In the genomic region with DNA sequence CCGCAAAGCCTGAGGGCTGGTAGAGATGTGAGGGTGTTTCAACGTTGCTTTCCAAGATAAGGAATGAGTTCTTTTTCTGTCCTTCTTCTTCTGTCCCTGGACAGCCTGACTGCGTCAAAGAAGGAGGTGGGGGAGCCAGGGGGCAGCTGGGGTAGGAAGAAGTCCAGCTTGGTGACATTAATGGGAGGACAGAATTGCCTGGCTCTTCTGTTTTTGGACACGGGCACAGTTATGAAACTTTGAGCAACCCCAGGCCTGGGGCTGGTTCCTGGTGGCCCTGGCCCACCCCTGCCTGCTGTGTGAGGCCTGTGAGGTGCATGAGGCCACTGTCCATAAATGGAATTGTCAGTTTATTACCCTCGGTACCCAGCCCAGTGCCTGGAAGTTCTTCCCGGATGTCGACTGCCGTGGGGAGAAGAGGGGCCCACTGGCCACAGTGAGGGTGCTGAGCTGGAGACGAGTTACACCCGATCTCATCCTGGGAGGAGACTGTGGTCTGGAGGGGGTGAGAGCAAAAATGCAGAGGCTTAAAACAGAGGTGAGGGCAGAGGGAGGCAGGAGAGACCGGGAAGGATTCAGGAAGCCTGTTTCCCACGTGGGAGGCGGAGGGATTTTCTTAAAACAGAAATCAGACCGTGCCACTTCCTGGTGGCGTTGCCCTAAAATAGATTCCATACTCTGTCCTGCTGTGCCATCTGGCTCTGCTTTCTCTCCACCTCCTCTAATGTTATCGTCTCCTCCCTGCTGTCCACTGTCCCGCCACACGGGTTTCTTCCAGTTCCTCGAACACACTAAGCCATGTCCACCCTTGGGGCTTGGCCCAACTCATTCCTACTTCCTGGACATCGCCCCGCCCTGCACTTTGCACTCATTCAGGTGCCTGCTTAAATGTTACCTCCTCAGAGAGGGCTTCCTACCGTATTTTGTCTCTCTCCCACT, we compare ENCODE assay signal across 13 cellular contexts. TPM values are rescaled to one million over a fixed set of nuclear protein-coding genes. Genes with fewer than 3 reads are reported as not detected.
A peak's percentile ranks its signal among the peaks of the same experiment; 100 is the strongest.
DNase-seq lines count a peak whose midpoint lies in the region; ATAC-seq, FAIRE-seq and TF ChIP-seq lines count a peak whose summit lies in the region.
"Had no signal": no experiment of that assay in that cellular context is flagged by ENCODE, and none has a peak within 500 bp of the region (broad histone marks: within the 10 kb centered on the region; RNA-seq: fewer than 3 reads in every experiment).

No MANE protein-coding gene starts in this region.

- no peak for TF ChIP-seq POLR2A in A549 (IDR thresholded peaks at IDR 0.05; ENCODE audit: low read length)

- H3K79me2 ChIP-seq in osteoblast (ENCODE audit: insufficient read depth, low read length), result no peaks in the 10 kb centered on the region

- no peaks in the 10 kb centered on the region for H3K9me3 ChIP-seq in A549
- no peaks in the 10 kb centered on the region for H3K9me3 ChIP-seq in osteoblast (ENCODE audit: low read depth, low read length)
- H3K9me3 ChIP-seq: BE2C had no signal

- peak; percentile 25 to 31; a peak in 3 of 6 replicates for ATAC-seq in A549
- no peak for ATAC-seq in HG03196 (IDR thresholded peaks at IDR 0.05; ENCODE audit: unreplicated experiment)
- ATAC-seq: T-cell had no signal

- H3K36me3 ChIP-seq in osteoblast (ENCODE audit: insufficient read depth, low read length), result no peaks in the 10 kb centered on the region
- H3K36me3 ChIP-seq: BE2C had no signal

- FAIRE-seq in A549 (lab: Jason Lieb, UNC), result no peak
- FAIRE-seq: GM12892 had no signal

- H3K27ac ChIP-seq in A549 (peak overlapping the region in 1 of 2 experiments; percentile 36; a peak in 1 of 6 replicates), osteoblast (ENCODE audit: low read depth, low read length) (no peak overlapping the region)

- no peaks in the 10 kb centered on the region for H4K20me1 ChIP-seq in osteoblast (ENCODE audit: insufficient read depth, low read length)

- H3K27me3 ChIP-seq in osteoblast (ENCODE audit: insufficient read depth, low read length), result no peaks in the 10 kb centered on the region
- H3K27me3 ChIP-seq: BE2C had no signal

- WGBS in A549 (ENCODE audit: missing lambda C conversion rate), result 81% methylated on average over 21 of the region's 22 CpGs

- no peak for TF ChIP-seq RAD21 in A549 (conservative IDR thresholded peaks at IDR 0.05 in 1 of 2, IDR thresholded peaks at IDR 0.05 in 1 of 2)

- H3K4me3 ChIP-seq in A549 (no peak overlapping the region), osteoblast (ENCODE audit: insufficient read depth, low read length) (no peak overlapping the region)

- H3K4me2 ChIP-seq in A549 (no peak overlapping the region), osteoblast (ENCODE audit: insufficient read depth, low read length) (no peak overlapping the region)

- H3K4me1 ChIP-seq in A549, result peaks cover 16% of the 10 kb centered on the region
- H3K4me1 ChIP-seq in osteoblast (ENCODE audit: insufficient read depth, low read length), result peaks cover 16% of the 10 kb centered on the region

- CTCF ChIA-PET in A549 (lab: Yijun Ruan, JAX), result interaction anchor here (1.5 kb wide), 1 partner anchor 50 kb away, joined by 3 read pairs; no protein-coding TSS in a partner anchor

- DNase-seq in A549 (ENCODE audit: low read depth in 1 of 2, low spot score in 1 of 2), result peak in 1 of 2 experiments; percentile 25
- DNase-seq in KBM-7, result peak; percentile 21
- DNase-seq in dermis blood vessel endothelial cell, result peak; percentile 7
- DNase-seq in osteoblast (ENCODE audit: insufficient read length, low spot score, missing footprints), result no peak
- DNase-seq in activated CD4-positive, CD25-positive, alpha-beta regulatory T cell treated with anti-CD3 and anti-CD28 coated beads, Interleukin-2, amount 50 U/mL, for 72 hours, result no peak
- no peak for DNase-seq in RKO (ENCODE audit: low spot score)
- no peak for DNase-seq in activated gamma-delta T cell (lab: John Stamatoyannopoulos, UW)
- DNase-seq: activated CD8-positive, alpha-beta memory T cell treated with anti-CD3 and anti-CD28 coated beads, Interleukin-2, amount 50 U/mL, for 48 hours; Karpas-422; T-cell had no signal

- POLR2A ChIA-PET in A549 (lab: Yijun Ruan, JAX), result interaction anchor here (0.6 kb wide), 1 partner anchor 178 kb away, joined by 3 read pairs; no protein-coding TSS in a partner anchor

- TF ChIP-seq EP300 in A549 (IDR thresholded peaks at IDR 0.05), result no peak

- TF ChIP-seq CTCF in A549 (IDR thresholded peaks at IDR 0.05) (no peak), osteoblast (IDR thresholded peaks at IDR 0.05; ENCODE audit: extremely low read depth, low read depth, low read length) (no peak)

- peak overlapping the region; percentile 13 for H2AFZ ChIP-seq in osteoblast (ENCODE audit: low read length)

- in situ Hi-C loops in KBM-7 (cut with MboI; ENCODE audit: low pct_unique_long_range_greater_than_20kb, low sequenced_read_pairs), result no loop called here

TF ChIP-seq in A549, 52 proteins besides CTCF, POLR2A, EP300 and RAD21:
- TF ChIP-seq HDAC2 (IDR thresholded peaks at IDR 0.05) (no peak), CHD2 (IDR thresholded peaks at IDR 0.05; ENCODE audit: low read length, partially characterized antibody) (no peak), RCOR1 (IDR thresholded peaks at IDR 0.05; ENCODE audit: low read depth, low read length) (no peak)

RNA-seq across cellular contexts. Expression of a gene that starts 59.7 kb away (rescaled TPM):
- polyA plus RNA-seq in A549 (2011; rRNA removed) (0.61 and 0.93 TPM in 2 replicates), A549 (2017; fragmentation: RNase III; extraction: RNeasy Plus Mini Kit Qiagen cat#74134 plus additional on column Dnase treatment) (1.2 to 1.4 TPM (median 1.3 TPM) in 3 replicates)
- 0.54 and 0.76 TPM in 2 replicates for polyA plus RNA-seq in A549 (2012; cell fraction: cytosol; rRNA removed)
- 0.86 and 1.2 TPM in 2 replicates for polyA plus RNA-seq in A549 (2012; cell fraction: nucleus; rRNA removed)
- 1.1 and 1.4 TPM in 2 replicates for polyA minus RNA-seq in A549 (2011; rRNA and poly(A)+ RNA removed)
- total RNA-seq in dermis blood vessel endothelial cell (0.17 TPM in 1 of 2 replicates, not detected in the other), osteoblast (under 0.01 and 0.29 TPM in 2 replicates)

Comparison
In these comparisons a context has a peak if more than half of its experiments do, and no peak if none do; other contexts are left out.
1. DNase-seq: peak in KBM-7 (single experiment) and dermis blood vessel endothelial cell (single experiment); none in osteoblast (single experiment), activated CD4-positive, CD25-positive, alpha-beta regulatory T cell treated with anti-CD3 and anti-CD28 coated beads, Interleukin-2, amount 50 U/mL, for 72 hours (single experiment), RKO (single experiment) and activated gamma-delta T cell (single experiment).